23 cellular contexts compared by ENCODE assay signal in the genomic region with DNA sequence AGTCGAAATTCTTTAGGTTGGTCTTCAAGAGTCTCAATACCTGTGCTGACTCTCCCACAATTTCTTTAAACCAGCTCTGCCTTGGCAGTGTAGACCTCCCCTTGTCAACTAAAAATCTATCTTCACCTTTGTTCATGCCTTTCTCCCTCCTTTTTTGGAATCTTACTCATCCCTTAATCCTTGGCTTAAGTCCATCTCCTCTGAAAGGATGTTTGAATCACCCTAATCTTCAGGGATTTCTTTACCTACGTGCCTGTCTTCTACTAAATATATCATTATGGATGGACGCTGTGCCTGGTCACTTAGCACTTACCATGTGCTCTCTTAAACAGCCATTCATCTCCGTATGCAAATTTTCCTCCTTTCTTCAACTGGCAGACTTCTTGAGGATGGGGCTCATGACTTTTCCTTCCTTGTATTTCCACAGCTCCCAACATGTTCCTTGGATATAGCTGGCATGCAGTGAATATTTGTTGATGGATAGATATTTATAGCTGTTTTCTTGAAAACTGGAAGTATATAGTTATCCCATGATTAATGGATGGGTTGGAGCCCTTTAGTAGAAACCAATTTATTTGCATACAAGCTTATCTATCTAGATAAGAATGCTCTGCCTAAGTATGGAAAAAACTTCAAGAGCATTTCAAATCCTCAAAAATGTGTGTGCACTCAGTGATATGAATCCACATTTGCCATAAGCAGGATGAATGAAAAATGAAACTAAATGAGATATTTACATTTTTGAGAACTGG.
DNase-seq lines count a peak whose midpoint lies in the region; ATAC-seq and TF ChIP-seq lines count a peak whose summit lies in the region.
"Had no signal": no experiment of that assay in that cellular context is flagged by ENCODE, and none has a peak within 500 bp of the region (broad histone marks: within the 10 kb centered on the region; RNA-seq: fewer than 3 reads in every experiment).

No MANE protein-coding gene starts in this region.

- H3K9me3 ChIP-seq in RWPE2 (ENCODE audit: severe bottlenecking), result no peaks in the 10 kb centered on the region
- H3K9me3 ChIP-seq: body of pancreas, SK-N-SH, suprapubic skin, upper lobe of right lung had no signal

- H3K36me3 ChIP-seq in RWPE2 (ENCODE audit: low read depth), result no peaks in the 10 kb centered on the region
- H3K36me3 ChIP-seq: suprapubic skin, upper lobe of right lung had no signal

- DNase-seq in NCI-H82 (lab: John Stamatoyannopoulos, UW) (peak; percentile 7), NCI-H82 treated with DMSO at 0.1 percent for 48 hours (lab: John Stamatoyannopoulos, UW; ENCODE audit: unreplicated experiment) (no peak), RWPE2 (ENCODE audit: low spot score) (no peak), fibroblast of pulmonary artery (ENCODE audit: low read depth) (peak; percentile 27), NCI-H146 (lab: John Stamatoyannopoulos, UW) (no peak), COR-L47 (lab: John Stamatoyannopoulos, UW) (no peak), mesenteric fat pad (ENCODE audit: low spot score) (no peak)
- DNase-seq: activated CD4-positive, alpha-beta T cell treated with anti-CD3 and anti-CD28 coated beads for 48 hours; activated T-cell treated with anti-CD3 and anti-CD28 coated beads, Interleukin-2, amount 50 U/mL, for 48 hours; body of pancreas; CD4-positive, alpha-beta T cell; NCI-H1048; NCI-H1694 treated with DMSO at 0.1 percent for 48 hours; NCI-H2171 treated with DMSO at 0.1 percent for 48 hours; NCI-H69; SK-N-SH; stimulated activated naive CD4-positive, alpha-beta T cell; upper lobe of right lung had no signal

- TF ChIP-seq CTCF in RWPE2 (IDR thresholded peaks at IDR 0.05; ENCODE audit: poor library complexity, severe bottlenecking) (no peak), fibroblast of pulmonary artery (IDR thresholded peaks at IDR 0.05; ENCODE audit: low read length, missing control alignments) (no peak)

- H3K4me1 ChIP-seq in RWPE2 (ENCODE audit: insufficient read depth, poor library complexity, severe bottlenecking), result peaks cover 14% of the 10 kb centered on the region
- H3K4me1 ChIP-seq: upper lobe of right lung had no signal

- H3K27ac ChIP-seq in RWPE2 (ENCODE audit: poor library complexity, severe bottlenecking), result no peak overlapping the region
- H3K27ac ChIP-seq: 22Rv1, body of pancreas, suprapubic skin, upper lobe of right lung, VCaP had no signal

- ATAC-seq in RWPE2 (ENCODE audit: low read depth) (peak; percentile 64; the same call in 2 of the 3 replicates), HG02623 (IDR thresholded peaks at IDR 0.05; ENCODE audit: unreplicated experiment) (no peak)
- ATAC-seq: body of pancreas, sciatic nerve, upper lobe of right lung had no signal

- H3K4me3 ChIP-seq in RWPE2 (ENCODE audit: severe bottlenecking) (no peak overlapping the region), fibroblast of pulmonary artery (replicated peaks; ENCODE audit: low read depth, low read length) (no peak overlapping the region)
- H3K4me3 ChIP-seq: body of pancreas, suprapubic skin, upper lobe of right lung had no signal

- no peaks in the 10 kb centered on the region for H3K27me3 ChIP-seq in RWPE2 (ENCODE audit: insufficient read depth, poor library complexity, severe bottlenecking)
- H3K27me3 ChIP-seq: body of pancreas, suprapubic skin, upper lobe of right lung had no signal

Comparison
In these comparisons a context has a peak if more than half of its experiments do, and no peak if none do; other contexts are left out.
1. DNase-seq: peak in NCI-H82 (single experiment) and fibroblast of pulmonary artery (single experiment); none in NCI-H82 treated with DMSO at 0.1 percent for 48 hours (single experiment), RWPE2 (single experiment), NCI-H146 (single experiment), COR-L47 (single experiment) and mesenteric fat pad (single experiment).